Comparison of ENCODE assay signal across 20 cellular contexts in the genomic region with DNA sequence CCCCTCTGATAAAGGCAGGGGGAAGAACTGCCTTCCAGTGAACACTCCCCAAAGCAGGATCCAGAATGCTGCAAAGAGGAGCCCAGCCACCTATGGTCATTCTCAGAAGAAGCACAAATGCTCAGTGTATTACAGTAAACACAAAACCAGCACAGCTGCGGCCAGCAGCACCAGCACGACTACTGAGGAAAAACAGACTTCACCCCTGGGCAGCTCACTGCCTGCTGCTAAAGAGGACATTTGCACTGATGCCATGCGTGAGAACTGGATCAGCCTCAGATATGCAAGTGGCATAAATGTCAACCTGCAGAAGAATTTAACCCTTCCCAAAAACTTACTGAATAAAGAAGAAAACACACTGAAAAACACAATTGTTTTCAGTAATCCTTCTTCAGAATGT.
"Had no signal": no experiment of that assay in that cellular context is flagged by ENCODE, and none has a peak within 500 bp of the region (broad histone marks: within the 10 kb centered on the region; RNA-seq: fewer than 3 reads in every experiment).

No MANE protein-coding gene starts in this region.

- H3K27me3 Mint-ChIP-seq: activated CD4-positive, alpha-beta T cell treated with anti-CD3 and anti-CD28 coated beads for 36 hours; activated naive CD4-positive, alpha-beta T cell treated with anti-CD3 and anti-CD28 coated beads, Interleukin-2, amount 10 ng/mL, durations not matched to agents 7 days and 5 days; natural killer cell treated with Interleukin-12 subunit alpha and Interleukin-12 subunit beta and Interleukin-15 and Interleukin-18, amount 100 ng/mL, for 72 hours; stimulated activated memory B cell treated with anti-CD40 and anti-IgM and Interleukin-4, amounts not matched to agents 10 μg/mL and 1 μg/mL and 100 μg/mL, for 72 hours had no signal

- H3K9me3 ChIP-seq: colonic mucosa, gastrocnemius medialis, lower lobe of right lung, tibial nerve had no signal

- H3K9me3 Mint-ChIP-seq: activated naive CD4-positive, alpha-beta T cell treated with anti-CD3 and anti-CD28 coated beads, Interleukin-2, amount 10 ng/mL, durations not matched to agents 7 days and 5 days; immature natural killer cell; natural killer cell treated with Interleukin-12 subunit alpha and Interleukin-12 subunit beta and Interleukin-15 and Interleukin-18, amount 100 ng/mL, for 72 hours; stimulated activated memory B cell treated with anti-CD40 and anti-IgM and Interleukin-4, amounts not matched to agents 10 μg/mL and 1 μg/mL and 100 μg/mL, for 72 hours had no signal

- H3K27me3 ChIP-seq: colonic mucosa, gastrocnemius medialis, tibial nerve had no signal

- DNase-seq: activated CD4-positive, CD25-positive, alpha-beta regulatory T cell; activated CD8-positive, alpha-beta memory T cell treated with anti-CD3 and anti-CD28 coated beads for 24 hours; activated gamma-delta T cell; activated naive CD4-positive, alpha-beta T cell treated with anti-CD3 and anti-CD28 coated beads, Interleukin-2, amount 10 ng/mL, durations not matched to agents 7 days and 5 days; cerebellar nuclear complex; colonic mucosa; effector CD8-positive, alpha-beta T cell; gastrocnemius medialis; glutamatergic neuron; immature natural killer cell; kidney; lower lobe of right lung; mesendoderm; posterior cingulate gyrus; small intestine had no signal

- H3K27ac ChIP-seq: colonic mucosa, lower lobe of right lung, tibial nerve had no signal

- H3K4me3 ChIP-seq: colonic mucosa, gastrocnemius medialis, lower lobe of right lung, tibial nerve had no signal

- H3K27ac Mint-ChIP-seq: activated CD4-positive, alpha-beta T cell treated with anti-CD3 and anti-CD28 coated beads for 36 hours; activated naive CD4-positive, alpha-beta T cell treated with anti-CD3 and anti-CD28 coated beads, Interleukin-2, amount 10 ng/mL, durations not matched to agents 7 days and 5 days; natural killer cell treated with Interleukin-12 subunit alpha and Interleukin-12 subunit beta and Interleukin-15 and Interleukin-18, amount 100 ng/mL, for 72 hours; stimulated activated memory B cell treated with anti-CD40 and anti-IgM and Interleukin-4, amounts not matched to agents 10 μg/mL and 1 μg/mL and 100 μg/mL, for 72 hours had no signal

- H3K36me3 ChIP-seq: colonic mucosa had no signal

- H3K4me3 Mint-ChIP-seq: activated CD4-positive, alpha-beta T cell treated with anti-CD3 and anti-CD28 coated beads for 36 hours; activated naive CD4-positive, alpha-beta T cell treated with anti-CD3 and anti-CD28 coated beads, Interleukin-2, amount 10 ng/mL, durations not matched to agents 7 days and 5 days; immature natural killer cell; natural killer cell treated with Interleukin-12 subunit alpha and Interleukin-12 subunit beta and Interleukin-15 and Interleukin-18, amount 100 ng/mL, for 72 hours; stimulated activated memory B cell treated with anti-CD40 and anti-IgM and Interleukin-4, amounts not matched to agents 10 μg/mL and 1 μg/mL and 100 μg/mL, for 72 hours had no signal

- H3K4me1 ChIP-seq: colonic mucosa, lower lobe of right lung, tibial nerve had no signal

- ATAC-seq: gastrocnemius medialis; lower lobe of right lung; natural killer cell treated with Interleukin-12 subunit alpha and Interleukin-12 subunit beta and Interleukin-15 and Interleukin-18, amount 100 ng/mL, for 72 hours; sciatic nerve; stimulated activated memory B cell treated with anti-CD40 and anti-IgM and Interleukin-4, amounts not matched to agents 10 μg/mL and 1 μg/mL and 100 μg/mL, for 72 hours had no signal
